Comparison of ENCODE assay signal across 2 cellular contexts in genomic region chr2:47326394-47326793, GRCh38. TPM values are rescaled to one million over a fixed set of nuclear protein-coding genes. Genes with fewer than 3 reads are reported as not detected.
"Had no signal": no experiment of that assay in that cellular context is flagged by ENCODE, and none has a peak within 500 bp of the region (broad histone marks: within the 10 kb centered on the region; RNA-seq: fewer than 3 reads in every experiment).

No MANE protein-coding gene starts in this region.

RNA-seq across cellular contexts. Expression of gene EPCAM, which starts 42.7 kb away (rescaled TPM):
- total RNA-seq: LHCN-M2, Right ventricle myocardium superior had no signal
